25 cellular contexts compared by ENCODE assay signal in the genomic region with DNA sequence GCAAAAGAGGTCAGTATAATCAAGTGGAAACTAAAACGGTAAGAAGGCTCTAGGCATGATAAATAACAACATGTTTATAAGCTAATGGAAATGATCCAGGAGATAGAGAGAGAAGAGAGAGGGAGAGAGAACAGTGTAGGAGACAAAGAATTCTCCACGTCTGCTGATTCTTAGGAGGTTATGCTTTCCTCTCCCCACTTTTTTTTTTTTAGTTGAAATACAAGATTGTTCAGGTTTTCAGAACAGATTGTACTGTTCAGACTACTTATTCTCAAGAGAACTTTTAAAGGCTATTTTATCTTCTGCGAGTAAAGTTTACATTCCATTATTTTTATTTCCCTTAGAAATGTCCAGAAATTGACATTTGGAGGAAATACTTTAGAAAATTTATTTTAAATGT. TPM values are rescaled to one million over a fixed set of nuclear protein-coding genes. Genes with fewer than 3 reads are reported as not detected.
"Had no signal": no experiment of that assay in that cellular context is flagged by ENCODE, and none has a peak within 500 bp of the region (broad histone marks: within the 10 kb centered on the region; RNA-seq: fewer than 3 reads in every experiment).

No MANE protein-coding gene starts in this region.

- H3K27ac ChIP-seq: pancreas, skin epidermis, VCaP had no signal

- H3K4me3 Mint-ChIP-seq: activated CD4-positive, alpha-beta memory T cell treated with anti-CD3 and anti-CD28 coated beads for 36 hours; activated CD8-positive, alpha-beta memory T cell treated with anti-CD3 and anti-CD28 coated beads, Interleukin-2, amount 10 ng/mL, durations not matched to agents 7 days and 5 days; activated T-cell treated with anti-CD3 and anti-CD28 coated beads, Interleukin-2, amount 50 U/mL, for 24 hours; central memory CD8-positive, alpha-beta T cell; endodermal cell; immature natural killer cell; mesothelial cell of epicardium had no signal

- ATAC-seq: activated CD8-positive, alpha-beta memory T cell treated with anti-CD3 and anti-CD28 coated beads, Interleukin-2, amount 10 ng/mL, durations not matched to agents 7 days and 5 days; pancreas had no signal

- H3K27me3 ChIP-seq: adrenal gland, pancreas had no signal

- H3K9me3 ChIP-seq: adrenal gland, pancreas, SK-N-SH had no signal

- H3K9me3 Mint-ChIP-seq: activated CD4-positive, alpha-beta memory T cell treated with anti-CD3 and anti-CD28 coated beads for 36 hours; activated T-cell treated with anti-CD3 and anti-CD28 coated beads, Interleukin-2, amount 50 U/mL, for 24 hours; central memory CD8-positive, alpha-beta T cell; mesothelial cell of epicardium had no signal

- H3K4me3 ChIP-seq: adrenal gland, lung, pancreas, skin epidermis had no signal

- H3K4me1 ChIP-seq: pancreas had no signal

- H3K4me2 ChIP-seq: SK-N-SH had no signal

- H3K4me1 Mint-ChIP-seq: central memory CD8-positive, alpha-beta T cell; immature natural killer cell had no signal

- H3K9me2 ChIP-seq: SK-N-SH had no signal

- DNase-seq: activated CD4-positive, alpha-beta memory T cell treated with anti-CD3 and anti-CD28 coated beads for 36 hours; activated CD4-positive, alpha-beta T cell treated with anti-CD3 and anti-CD28 coated beads for 1 hour; activated CD8-positive, alpha-beta memory T cell treated with anti-CD3 and anti-CD28 coated beads, Interleukin-2, amount 10 ng/mL, durations not matched to agents 7 days and 5 days; activated naive CD4-positive, alpha-beta T cell treated with anti-CD3 and anti-CD28 coated beads, Interleukin-2, amount 50 U/mL, for 16 hours; activated T-cell treated with anti-CD3 and anti-CD28 coated beads, Interleukin-2, amount 50 U/mL, for 24 hours; adrenal gland; endodermal cell; erythroblast; immature natural killer cell; pancreas; retina; SHP77; SK-N-SH; stimulated activated CD4-positive, alpha-beta T cell treated with anti-CD3 and anti-CD28 coated beads, Interleukin-4, amount 100 ng/mL, for 4 hours; stimulated activated CD8-positive, alpha-beta memory T cell treated with anti-CD3 and anti-CD28 coated beads, Interleukin-4, amount 100 ng/mL, for 48 hours; stimulated activated naive CD4-positive, alpha-beta T cell treated with Interleukin-2 at 50 U/mL for 16 hours; substantia nigra; T-helper 1 cell had no signal

- H3K36me3 Mint-ChIP-seq: activated CD4-positive, alpha-beta memory T cell treated with anti-CD3 and anti-CD28 coated beads for 36 hours; activated CD8-positive, alpha-beta memory T cell treated with anti-CD3 and anti-CD28 coated beads, Interleukin-2, amount 10 ng/mL, durations not matched to agents 7 days and 5 days; immature natural killer cell; mesothelial cell of epicardium had no signal

- H3K27ac Mint-ChIP-seq: activated CD4-positive, alpha-beta memory T cell treated with anti-CD3 and anti-CD28 coated beads for 36 hours; activated CD8-positive, alpha-beta memory T cell treated with anti-CD3 and anti-CD28 coated beads, Interleukin-2, amount 10 ng/mL, durations not matched to agents 7 days and 5 days; activated T-cell treated with anti-CD3 and anti-CD28 coated beads, Interleukin-2, amount 50 U/mL, for 24 hours; endodermal cell; immature natural killer cell; mesothelial cell of epicardium had no signal

- H3K36me3 ChIP-seq: adrenal gland, pancreas had no signal

RNA-seq across cellular contexts. Expression of gene CCDC192, which starts 4.0 kb away (rescaled TPM):
- total RNA-seq: activated CD4-positive, alpha-beta memory T cell treated with anti-CD3 and anti-CD28 coated beads for 36 hours; activated CD8-positive, alpha-beta memory T cell treated with anti-CD3 and anti-CD28 coated beads, Interleukin-2, amount 10 ng/mL, durations not matched to agents 7 days and 5 days; dermis microvascular lymphatic vessel endothelial cell; pancreas; urinary bladder had no signal
- polyA plus RNA-seq: immature natural killer cell, pancreas, SK-N-SH had no signal

RNA-seq across cellular contexts. Expression of gene CTXN3, which starts 58.3 kb away (rescaled TPM):
- total RNA-seq: activated CD4-positive, alpha-beta memory T cell treated with anti-CD3 and anti-CD28 coated beads for 36 hours; activated CD8-positive, alpha-beta memory T cell treated with anti-CD3 and anti-CD28 coated beads, Interleukin-2, amount 10 ng/mL, durations not matched to agents 7 days and 5 days; adrenal gland; dermis microvascular lymphatic vessel endothelial cell; endodermal cell; lung; mesothelial cell of epicardium; pancreas had no signal
- polyA plus RNA-seq: adrenal gland, immature natural killer cell, lung, pancreas, SK-N-SH had no signal
